ENCODE assay signal across 8 cellular contexts in the genomic region with DNA sequence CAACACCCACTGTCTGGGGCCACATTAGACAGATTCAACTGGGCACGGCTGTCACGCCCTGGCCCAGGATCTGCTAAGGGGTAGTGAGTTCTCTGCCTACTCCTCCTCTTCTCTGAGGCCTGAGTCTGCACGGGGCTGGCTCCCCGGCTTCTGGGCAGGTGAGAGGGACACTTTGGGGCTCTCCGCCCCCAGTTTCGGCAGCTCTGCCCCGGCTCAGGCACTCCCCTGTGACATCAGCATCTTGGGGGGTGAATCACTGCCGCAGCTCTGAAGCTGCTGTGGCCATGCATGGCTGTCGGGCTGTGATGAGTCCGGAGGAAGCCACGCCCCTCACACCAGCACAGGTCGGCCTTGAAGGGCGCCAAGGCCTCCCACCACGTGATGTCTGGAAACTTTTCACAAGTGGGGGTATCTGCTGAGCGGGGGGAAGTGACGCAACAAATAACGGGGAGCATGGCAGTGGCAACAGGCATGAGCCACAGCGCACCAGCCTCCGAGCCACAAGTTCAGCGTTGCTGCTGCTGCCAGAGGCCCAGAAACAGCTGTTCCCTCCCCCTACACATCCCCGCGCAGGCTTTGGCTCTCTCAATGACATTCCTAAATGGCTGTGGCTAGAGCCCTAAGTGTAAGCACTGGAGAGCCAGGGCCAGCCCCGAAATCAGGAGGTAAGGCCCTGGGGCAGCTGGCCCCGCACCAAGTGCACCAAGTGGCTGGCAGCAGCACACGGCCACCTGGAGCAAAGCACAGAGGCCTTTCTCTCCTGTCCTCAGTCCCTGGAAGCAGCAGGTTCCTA. TPM values are rescaled to one million over a fixed set of nuclear protein-coding genes. Genes with fewer than 3 reads are reported as not detected.
DNase-seq lines count a peak whose midpoint lies in the region; ATAC-seq and TF ChIP-seq lines count a peak whose summit lies in the region.

No MANE protein-coding gene starts in this region.

- ATAC-seq in GM19023 (IDR thresholded peaks at IDR 0.05; ENCODE audit: unreplicated experiment) = peak; percentile 70
- peak; percentile 82 for ATAC-seq in HG03280 (IDR thresholded peaks at IDR 0.05; ENCODE audit: unreplicated experiment)
- peak; percentile 53 for ATAC-seq in left colon

- DNase-seq in activated CD4-positive, alpha-beta T cell treated with anti-CD3 and anti-CD28 coated beads for 1 hour = peak; percentile 74
- peak; percentile 98 to 99 for DNase-seq in cardiac fibroblast (ENCODE audit: low read depth in 2 of 2)
- peak; percentile 79 to 87 for DNase-seq in left colon
- DNase-seq in stimulated activated CD4-positive, alpha-beta T cell treated with anti-CD3 and anti-CD28 coated beads, Interleukin-1b, Interleukin-23, amount 100 ng/mL, for 48 hours = peak; percentile 93
- DNase-seq in HuH-7 (ENCODE audit: low spot score) = no peak
- no peak for DNase-seq in NCI-H510A (lab: John Stamatoyannopoulos, UW)

- intact Hi-C loops in left colon (cut with DNase I, micrococcal nuclease) = no loop called here

- TF ChIP-seq CTCF in cardiac fibroblast (IDR thresholded peaks at IDR 0.05; ENCODE audit: low read depth, low read length) = no peak

- peak overlapping the region; percentile 8 to 35 for H3K4me3 ChIP-seq in cardiac fibroblast (replicated peaks in 1 of 2; ENCODE audit: low read depth in 2 of 2, low read length in 2 of 2)

RNA-seq across cellular contexts. Expression of gene ZBTB17, which starts 26.3 kb away (rescaled TPM):
- 10 to 100 TPM; 29.1 to 30.0 TPM for total RNA-seq in left colon

RNA-seq across cellular contexts. Expression of gene SRARP, which starts 54.4 kb away (rescaled TPM):
- not detected for total RNA-seq in left colon

Comparison
In these comparisons a context has a peak if more than half of its experiments do, and no peak if none do; other contexts are left out.
1. DNase-seq: peak in activated CD4-positive, alpha-beta T cell treated with anti-CD3 and anti-CD28 coated beads for 1 hour (single experiment), cardiac fibroblast (2 of 2), left colon (2 of 2) and stimulated activated CD4-positive, alpha-beta T cell treated with anti-CD3 and anti-CD28 coated beads, Interleukin-1b, Interleukin-23, amount 100 ng/mL, for 48 hours (single experiment); none in HuH-7 (single experiment) and NCI-H510A (single experiment).
2. Peak in every context shown above with its lines, with median percentiles within 50 percentile points of each other: ATAC-seq.